In the genomic region with DNA sequence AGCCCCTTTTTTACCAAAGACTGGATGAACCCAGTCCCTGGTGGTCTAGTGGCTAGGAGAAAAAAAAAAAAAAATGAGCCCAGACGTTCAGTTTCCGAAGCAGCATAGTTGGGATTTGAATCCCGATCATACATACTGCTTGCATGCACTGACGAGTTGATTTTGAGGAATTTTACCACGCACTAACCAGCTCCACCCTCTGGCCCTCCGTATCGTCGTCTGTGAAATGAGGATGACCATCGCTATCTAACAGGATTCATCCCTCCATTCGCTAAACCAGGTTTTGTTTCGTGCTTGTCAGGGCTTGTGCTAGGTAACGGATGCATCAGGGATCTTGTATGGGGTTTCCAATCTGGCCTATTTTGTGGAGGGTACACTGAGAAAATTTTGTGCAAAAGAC, we compare ENCODE assay signal across 8 cellular contexts. TPM values are rescaled to one million over a fixed set of nuclear protein-coding genes. Genes with fewer than 3 reads are reported as not detected.
DNase-seq lines count a peak whose midpoint lies in the region; ATAC-seq lines count a peak whose summit lies in the region.

No MANE protein-coding gene starts in this region.

- H3K27me3 Mint-ChIP-seq in stimulated activated naive B cell treated with anti-CD40 and anti-IgM and Interleukin-4, amounts not matched to agents 10 μg/mL and 1 μg/mL and 100 μg/mL, for 72 hours = no peaks in the 10 kb centered on the region

- peak overlapping the region; percentile 76 for H3K4me3 ChIP-seq in BLaER1

- peak overlapping the region; percentile 95 to 98 for H3K4me3 Mint-ChIP-seq in stimulated activated naive B cell treated with anti-CD40 and anti-IgM and Interleukin-4, amounts not matched to agents 10 μg/mL and 1 μg/mL and 100 μg/mL, for 72 hours

- no peak for ATAC-seq in stimulated activated naive B cell treated with anti-CD40 and anti-IgM and Interleukin-4, amounts not matched to agents 10 μg/mL and 1 μg/mL and 100 μg/mL, for 72 hours (replicated peaks)
- no peak for ATAC-seq in HG03460 (IDR thresholded peaks at IDR 0.05; ENCODE audit: unreplicated experiment)

- DNase-seq in HT1080 (ENCODE audit: low read depth) (peak; percentile 17), amniotic stem cell (lab: John Stamatoyannopoulos, UW) (peak; percentile 40), iPS-NIHi11 (ENCODE audit: low spot score) (peak; percentile 11), NAMALWA (ENCODE audit: low spot score) (no peak), GOT3 (lab: John Stamatoyannopoulos, UW) (no peak)
- DNase-seq in stimulated activated naive B cell treated with anti-CD40 and anti-IgM and Interleukin-4, amounts not matched to agents 10 μg/mL and 1 μg/mL and 100 μg/mL, for 72 hours = no peak

- H3K9ac ChIP-seq in BLaER1 = peak overlapping the region; percentile 88

- peaks cover 14% of the 10 kb centered on the region for H3K4me1 ChIP-seq in BLaER1

- H4K20me1 ChIP-seq in BLaER1 = no peaks in the 10 kb centered on the region; the same call in 1 of the 2 replicates

- peak overlapping the region; percentile 92 for H3K4me2 ChIP-seq in BLaER1

- peak overlapping the region; percentile 86 for H3K27ac ChIP-seq in BLaER1

- H3K27me3 ChIP-seq in BLaER1 = no peaks in the 10 kb centered on the region

- H3K4me1 Mint-ChIP-seq in stimulated activated naive B cell treated with anti-CD40 and anti-IgM and Interleukin-4, amounts not matched to agents 10 μg/mL and 1 μg/mL and 100 μg/mL, for 72 hours = peaks cover 12 to 24% of the 10 kb centered on the region in 2 donors

- no peaks in the 10 kb centered on the region for H3K9me3 ChIP-seq in BLaER1

- peak overlapping the region; percentile 99 for H3K27ac Mint-ChIP-seq in stimulated activated naive B cell treated with anti-CD40 and anti-IgM and Interleukin-4, amounts not matched to agents 10 μg/mL and 1 μg/mL and 100 μg/mL, for 72 hours

- H3K9me3 Mint-ChIP-seq in stimulated activated naive B cell treated with anti-CD40 and anti-IgM and Interleukin-4, amounts not matched to agents 10 μg/mL and 1 μg/mL and 100 μg/mL, for 72 hours = no peaks in the 10 kb centered on the region

- H3K36me3 Mint-ChIP-seq in stimulated activated naive B cell treated with anti-CD40 and anti-IgM and Interleukin-4, amounts not matched to agents 10 μg/mL and 1 μg/mL and 100 μg/mL, for 72 hours = peaks cover 10 to 28% of the 10 kb centered on the region in 2 donors

- peaks cover 32% of the 10 kb centered on the region for H3K36me3 ChIP-seq in BLaER1

RNA-seq across cellular contexts. Expression of gene PTS, which starts 0.8 kb away (rescaled TPM):
- total RNA-seq in HT1080 (2014; rRNA removed; shearing (Covaris generic)) = 54.8 and 64.6 TPM in 2 replicates
- 30.7 and 36.3 TPM in 2 replicates for polyA plus RNA-seq in HT1080 (2015; cell fraction: cytosol; rRNA removed)
- polyA plus RNA-seq in HT1080 (2015; cell fraction: nucleus; rRNA removed) = 52.4 and 55.0 TPM in 2 replicates

RNA-seq across cellular contexts. Expression of gene PLET1, which starts 33.7 kb away (rescaled TPM):
- total RNA-seq in HT1080 (2014; rRNA removed; shearing (Covaris generic)) = not detected in 2 replicates
- not detected in 2 replicates for polyA plus RNA-seq in HT1080 (2015; cell fraction: cytosol; rRNA removed)
- not detected in 2 replicates for polyA plus RNA-seq in HT1080 (2015; cell fraction: nucleus; rRNA removed)

RNA-seq across cellular contexts. Expression of gene BCO2, which starts 51.7 kb away (rescaled TPM):
- total RNA-seq in HT1080 (2014; rRNA removed; shearing (Covaris generic)) = 0.17 and 0.19 TPM in 2 replicates
- polyA plus RNA-seq in HT1080 (2015; cell fraction: cytosol; rRNA removed) = 0.27 and 1.5 TPM in 2 replicates
- polyA plus RNA-seq in HT1080 (2015; cell fraction: nucleus; rRNA removed) = 3.9 and 4.7 TPM in 2 replicates

RNA-seq across cellular contexts. Expression of gene TEX12, which starts 59.8 kb away (rescaled TPM):
- 0.94 TPM in 1 of 2 replicates, not detected in the other for total RNA-seq in HT1080 (2014; rRNA removed; shearing (Covaris generic))
- 0.23 and 0.46 TPM in 2 replicates for polyA plus RNA-seq in HT1080 (2015; cell fraction: cytosol; rRNA removed)
- 0.32 and 0.35 TPM in 2 replicates for polyA plus RNA-seq in HT1080 (2015; cell fraction: nucleus; rRNA removed)

Comparison
In these comparisons a context has a peak if more than half of its experiments do, and no peak if none do; other contexts are left out.
1. DNase-seq: peak in HT1080 (single experiment), amniotic stem cell (single experiment) and iPS-NIHi11 (single experiment); none in stimulated activated naive B cell treated with anti-CD40 and anti-IgM and Interleukin-4, amounts not matched to agents 10 μg/mL and 1 μg/mL and 100 μg/mL, for 72 hours (single experiment), NAMALWA (single experiment) and GOT3 (single experiment).